ENCODE assay signal across 9 cellular contexts in the genomic region with DNA sequence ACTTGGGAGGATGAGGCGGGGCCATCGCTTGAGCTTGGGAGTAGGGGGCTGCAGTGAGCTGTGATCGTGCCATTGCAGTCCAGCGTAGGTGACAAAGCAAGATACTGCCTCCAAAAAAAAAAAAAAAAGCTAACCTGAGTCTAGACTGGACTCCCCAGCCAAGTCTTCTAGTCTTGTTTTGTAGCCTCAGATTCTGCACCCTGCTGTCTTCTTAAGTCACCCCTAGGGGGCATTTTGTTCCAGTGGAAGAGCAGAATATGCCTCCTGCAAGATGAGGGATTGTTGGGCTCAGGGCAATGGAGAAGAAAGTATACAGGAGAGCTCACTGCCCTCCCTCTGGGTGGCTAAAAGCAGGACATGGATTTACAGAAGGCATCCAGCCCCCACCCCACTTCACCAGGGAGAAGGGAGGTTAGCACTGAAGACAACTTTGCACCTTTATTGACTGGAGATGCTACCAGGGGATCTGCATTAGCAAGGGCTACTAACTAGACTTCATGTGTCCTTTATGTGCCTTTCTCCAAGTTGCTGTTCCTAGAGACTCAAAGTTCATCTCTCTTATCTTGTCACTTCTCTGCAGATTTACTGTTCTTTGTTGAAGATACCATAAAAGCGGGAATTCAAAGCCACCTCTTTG. TPM values are rescaled to one million over a fixed set of nuclear protein-coding genes. Genes with fewer than 3 reads are reported as not detected.
A peak's percentile ranks its signal among the peaks of the same experiment; 100 is the strongest.
DNase-seq lines count a peak whose midpoint lies in the region; ATAC-seq, FAIRE-seq and TF ChIP-seq lines count a peak whose summit lies in the region.
"Had no signal": no experiment of that assay in that cellular context is flagged by ENCODE, and none has a peak within 500 bp of the region (broad histone marks: within the 10 kb centered on the region; RNA-seq: fewer than 3 reads in every experiment).

No MANE protein-coding gene starts in this region.

- peak; percentile 70 for TF ChIP-seq CTCF in C4-2B (conservative IDR thresholded peaks at IDR 0.05)
- peak; percentile 60 for TF ChIP-seq CTCF in GM13977 (IDR thresholded peaks at IDR 0.05; ENCODE audit: extremely low read depth, insufficient read depth, missing control alignments)
- TF ChIP-seq CTCF in kidney (IDR thresholded peaks at IDR 0.05; ENCODE audit: borderline replicate concordance, extremely low read depth, insufficient read depth), result peak; percentile 8

- DNase-seq in GM13977 (ENCODE audit: low spot score) (peak; percentile 63), NCI-H1092 treated with DMSO at 0.1 percent for 48 hours (lab: John Stamatoyannopoulos, UW) (peak; percentile 56), kidney (no peak), amygdala (lab: John Stamatoyannopoulos, UW) (no peak), T1000 (lab: John Stamatoyannopoulos, UW) (no peak)
- no peak for DNase-seq in activated T-helper 1 cell treated with anti-CD3 and anti-CD28 coated beads, Interleukin-12 subunit alpha, Interleukin-12 subunit beta, Interleukin-2, Interleukin-4 antibody, amounts not matched to agents 30 ng/mL and 10 ng/mL and 1 ng/mL, durations not matched to agents 14 hours and 24 hours and 36 hours (ENCODE audit: low spot score)

- no peak for FAIRE-seq in kidney (lab: Jason Lieb, UNC)

- H3K36me3 Mint-ChIP-seq in activated T-helper 1 cell treated with anti-CD3 and anti-CD28 coated beads, Interleukin-12 subunit alpha, Interleukin-12 subunit beta, Interleukin-2, Interleukin-4 antibody, amounts not matched to agents 30 ng/mL and 10 ng/mL and 1 ng/mL, durations not matched to agents 14 hours and 24 hours and 36 hours (ENCODE audit: low read depth), result no peaks in the 10 kb centered on the region

- peak overlapping the region; percentile 14 for H3K27ac Mint-ChIP-seq in activated T-helper 1 cell treated with anti-CD3 and anti-CD28 coated beads, Interleukin-12 subunit alpha, Interleukin-12 subunit beta, Interleukin-2, Interleukin-4 antibody, amounts not matched to agents 30 ng/mL and 10 ng/mL and 1 ng/mL, durations not matched to agents 14 hours and 24 hours and 36 hours

- H3K9me3 Mint-ChIP-seq in activated T-helper 1 cell treated with anti-CD3 and anti-CD28 coated beads, Interleukin-12 subunit alpha, Interleukin-12 subunit beta, Interleukin-2, Interleukin-4 antibody, amounts not matched to agents 30 ng/mL and 10 ng/mL and 1 ng/mL, durations not matched to agents 14 hours and 24 hours and 36 hours, result no peaks in the 10 kb centered on the region

- ATAC-seq in HG03196 (IDR thresholded peaks at IDR 0.05; ENCODE audit: unreplicated experiment), result no peak

- H3K4me3 ChIP-seq in kidney (ENCODE audit: low read length in 2 of 2), result no peak overlapping the region

- no peak overlapping the region for H3K9ac ChIP-seq in kidney (ENCODE audit: low read length in 2 of 2)

- in situ Hi-C loops in GM13977 (cut with MboI; ENCODE audit: low pct_unique_long_range_greater_than_20kb, low sequenced_read_pairs, unreplicated experiment), result no loop called here

- H3K9me3 ChIP-seq in kidney (ENCODE audit: control insufficient read depth in 1 of 2, low read length in 2 of 2), result no peaks in the 10 kb centered on the region

- peaks cover 33% of the 10 kb centered on the region for H3K4me1 Mint-ChIP-seq in activated T-helper 1 cell treated with anti-CD3 and anti-CD28 coated beads, Interleukin-12 subunit alpha, Interleukin-12 subunit beta, Interleukin-2, Interleukin-4 antibody, amounts not matched to agents 30 ng/mL and 10 ng/mL and 1 ng/mL, durations not matched to agents 14 hours and 24 hours and 36 hours (ENCODE audit: low read depth)

- no peak overlapping the region for H3K4me3 Mint-ChIP-seq in activated T-helper 1 cell treated with anti-CD3 and anti-CD28 coated beads, Interleukin-12 subunit alpha, Interleukin-12 subunit beta, Interleukin-2, Interleukin-4 antibody, amounts not matched to agents 30 ng/mL and 10 ng/mL and 1 ng/mL, durations not matched to agents 14 hours and 24 hours and 36 hours

- H3K4me1 ChIP-seq in kidney (ENCODE audit: control insufficient read depth in 1 of 2, insufficient read depth in 1 of 2, low read depth in 1 of 2, low read length in 2 of 2), result no peaks in the 10 kb centered on the region

- intact Hi-C loops in activated T-helper 1 cell treated with anti-CD3 and anti-CD28 coated beads, Interleukin-12 subunit alpha, Interleukin-12 subunit beta, Interleukin-2, Interleukin-4 antibody, amounts not matched to agents 30 ng/mL and 10 ng/mL and 1 ng/mL, durations not matched to agents 14 hours and 24 hours and 36 hours (cut with micrococcal nuclease), result loop anchor here (1.0 to 2.0 kb wide), 4 partner anchors 8 to 43 kb away; no protein-coding TSS in a partner anchor
- intact Hi-C loops in kidney (cut with DNase I), result no loop called here

- H3K27ac ChIP-seq in C4-2B (no peak overlapping the region), kidney (ENCODE audit: low read depth in 2 of 2, low read length in 2 of 2) (no peak overlapping the region)

- no peaks in the 10 kb centered on the region for H3K36me3 ChIP-seq in kidney (ENCODE audit: control insufficient read depth in 1 of 2, insufficient read depth in 2 of 2, low read length in 2 of 2)

- H3K27me3 Mint-ChIP-seq in activated T-helper 1 cell treated with anti-CD3 and anti-CD28 coated beads, Interleukin-12 subunit alpha, Interleukin-12 subunit beta, Interleukin-2, Interleukin-4 antibody, amounts not matched to agents 30 ng/mL and 10 ng/mL and 1 ng/mL, durations not matched to agents 14 hours and 24 hours and 36 hours (ENCODE audit: insufficient read depth), result peaks cover 18% of the 10 kb centered on the region

RNA-seq across cellular contexts. Expression of a gene that starts 15.3 kb away (rescaled TPM):
- total RNA-seq in activated T-helper 1 cell treated with anti-CD3 and anti-CD28 coated beads, Interleukin-12 subunit alpha, Interleukin-12 subunit beta, Interleukin-2, Interleukin-4 antibody, amounts not matched to agents 30 ng/mL and 10 ng/mL and 1 ng/mL, durations not matched to agents 14 hours and 24 hours and 36 hours, result 137 TPM in 2 replicates
- total RNA-seq in kidney, result 137 TPM
- polyA plus RNA-seq in kidney (ENCODE audit: insufficient read depth, low read depth, low replicate concordance), result 85.2 TPM

RNA-seq across cellular contexts. Expression of a gene that starts 55.2 kb away (rescaled TPM):
- 1.4 and 1.7 TPM in 2 replicates for total RNA-seq in activated T-helper 1 cell treated with anti-CD3 and anti-CD28 coated beads, Interleukin-12 subunit alpha, Interleukin-12 subunit beta, Interleukin-2, Interleukin-4 antibody, amounts not matched to agents 30 ng/mL and 10 ng/mL and 1 ng/mL, durations not matched to agents 14 hours and 24 hours and 36 hours
- 6.5 TPM for total RNA-seq in kidney
- 1.3 TPM for polyA plus RNA-seq in kidney (ENCODE audit: insufficient read depth, low read depth, low replicate concordance)
- total RNA-seq: subcutaneous adipose tissue had no signal

Comparison
In these comparisons a context has a peak if more than half of its experiments do, and no peak if none do; other contexts are left out.
1. CTCF ChIP-seq: peak in every context shown above with its lines; median percentile 70 in C4-2B; 60 in GM13977; 8 in kidney.
2. DNase-seq: peak in GM13977 (single experiment) and NCI-H1092 treated with DMSO at 0.1 percent for 48 hours (single experiment); none in activated T-helper 1 cell treated with anti-CD3 and anti-CD28 coated beads, Interleukin-12 subunit alpha, Interleukin-12 subunit beta, Interleukin-2, Interleukin-4 antibody, amounts not matched to agents 30 ng/mL and 10 ng/mL and 1 ng/mL, durations not matched to agents 14 hours and 24 hours and 36 hours (single experiment), kidney (single experiment), amygdala (0 of 56) and T1000 (single experiment).